ENCODE assay signal across 11 cellular contexts in the genomic region with DNA sequence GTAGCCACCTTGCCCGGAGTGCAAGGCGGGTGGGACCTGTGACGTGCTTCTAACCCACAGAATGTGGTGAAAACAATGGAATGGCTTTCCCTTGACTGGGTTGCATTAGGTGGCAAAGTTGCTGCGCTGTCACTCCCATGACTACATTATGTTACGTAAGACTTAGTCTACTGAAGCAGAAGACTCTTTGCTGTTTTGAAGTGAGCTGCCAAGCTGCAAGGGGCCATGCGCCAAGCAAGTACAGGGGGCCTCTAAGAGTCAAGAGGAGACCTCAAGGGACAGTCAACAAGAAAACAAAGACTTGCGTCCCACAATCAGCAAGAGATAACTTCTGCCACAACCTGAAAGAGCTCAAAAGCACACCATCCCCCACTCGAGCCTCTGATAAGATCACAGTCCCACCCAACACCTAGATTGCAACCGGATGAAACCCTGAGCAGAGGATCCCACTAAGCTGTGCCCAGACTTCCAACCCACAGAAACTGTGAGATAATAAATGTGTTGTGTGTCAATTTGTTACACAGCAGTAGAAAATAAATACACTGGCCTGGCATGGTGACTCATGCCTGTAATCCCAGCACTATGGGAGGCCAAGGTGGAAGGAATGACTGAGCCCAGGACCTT. TPM values are rescaled to one million over a fixed set of nuclear protein-coding genes. Genes with fewer than 3 reads are reported as not detected.
A peak's percentile ranks its signal among the peaks of the same experiment; 100 is the strongest.
DNase-seq lines count a peak whose midpoint lies in the region; ATAC-seq lines count a peak whose summit lies in the region.
"Had no signal": no experiment of that assay in that cellular context is flagged by ENCODE, and none has a peak within 500 bp of the region (broad histone marks: within the 10 kb centered on the region; RNA-seq: fewer than 3 reads in every experiment).

No MANE protein-coding gene starts in this region.

- H3K27me3 ChIP-seq in ACC112 (ENCODE audit: insufficient read depth, low read length): no peaks in the 10 kb centered on the region

- H3K9me3 Mint-ChIP-seq in activated naive CD8-positive, alpha-beta T cell treated with anti-CD3 and anti-CD28 coated beads, Interleukin-2, amount 50 U/mL, for 24 hours: no peaks in the 10 kb centered on the region
- H3K9me3 Mint-ChIP-seq: nephron had no signal

- peak overlapping the region; percentile 82 for H3K27ac ChIP-seq in ACC112 (ENCODE audit: low read depth, low read length)

- H3K4me1 ChIP-seq in ACC112 (ENCODE audit: control insufficient read depth, insufficient read depth, low read length, unreplicated experiment): peaks cover 48% of the 10 kb centered on the region

- DNase-seq in Jurkat, Clone E6-1 (ENCODE audit: low read depth, low spot score): peak; percentile 79
- DNase-seq in activated naive CD8-positive, alpha-beta T cell treated with anti-CD3 and anti-CD28 coated beads, Interleukin-2, amount 50 U/mL, for 24 hours: no peak
- DNase-seq in kidney tubule cell (ENCODE audit: low spot score): peak; percentile 52
- DNase-seq: C1 segment of cervical spinal cord had no signal

- H3K36me3 ChIP-seq in ACC112 (ENCODE audit: insufficient read depth, low read length): no peaks in the 10 kb centered on the region

- peak overlapping the region; percentile 24 for H3K4me3 Mint-ChIP-seq in activated naive CD8-positive, alpha-beta T cell treated with anti-CD3 and anti-CD28 coated beads, Interleukin-2, amount 50 U/mL, for 24 hours
- H3K4me3 Mint-ChIP-seq: nephron had no signal

- H3K27me3 Mint-ChIP-seq in activated naive CD8-positive, alpha-beta T cell treated with anti-CD3 and anti-CD28 coated beads, Interleukin-2, amount 50 U/mL, for 24 hours: no peaks in the 10 kb centered on the region

- peaks cover 19% of the 10 kb centered on the region for H3K36me3 Mint-ChIP-seq in activated naive CD8-positive, alpha-beta T cell treated with anti-CD3 and anti-CD28 coated beads, Interleukin-2, amount 50 U/mL, for 24 hours (ENCODE audit: low read depth)

- peak overlapping the region; percentile 67 for H3K27ac Mint-ChIP-seq in activated naive CD8-positive, alpha-beta T cell treated with anti-CD3 and anti-CD28 coated beads, Interleukin-2, amount 50 U/mL, for 24 hours
- H3K27ac Mint-ChIP-seq: nephron had no signal

- peaks cover 89% of the 10 kb centered on the region for H3K4me1 Mint-ChIP-seq in activated naive CD8-positive, alpha-beta T cell treated with anti-CD3 and anti-CD28 coated beads, Interleukin-2, amount 50 U/mL, for 24 hours

- H3K79me2 ChIP-seq in ACC112 (ENCODE audit: control insufficient read depth, insufficient read depth, low read length, unreplicated experiment): peaks cover 99% of the 10 kb centered on the region

- peak; percentile 27 for ATAC-seq in activated naive CD8-positive, alpha-beta T cell treated with anti-CD3 and anti-CD28 coated beads, Interleukin-2, amount 50 U/mL, for 24 hours
- ATAC-seq in HG03354 (IDR thresholded peaks at IDR 0.05; ENCODE audit: poor library complexity, severe bottlenecking, unreplicated experiment) (no peak), HG02938 (IDR thresholded peaks at IDR 0.05; ENCODE audit: unreplicated experiment) (no peak), GM21717 (IDR thresholded peaks at IDR 0.05; ENCODE audit: unreplicated experiment) (no peak), HG03039 (IDR thresholded peaks at IDR 0.05; ENCODE audit: unreplicated experiment) (no peak)
- ATAC-seq: activated CD4-positive, CD25-positive, alpha-beta regulatory T cell treated with anti-CD3 and anti-CD28 coated beads, Interleukin-2, amount 50 U/mL, for 24 hours had no signal

- H2AFZ ChIP-seq in ACC112 (ENCODE audit: low read length, unreplicated experiment): no peak overlapping the region

- peak overlapping the region; percentile 43; the same call in 1 of the 2 replicates for H3K4me3 ChIP-seq in ACC112 (ENCODE audit: low read depth, low read length)
- H3K4me3 ChIP-seq in Jurkat, Clone E6-1 (ENCODE audit: low read length): no peak overlapping the region

RNA-seq across cellular contexts. Expression of a gene that starts 16.5 kb away (rescaled TPM):
- polyA plus RNA-seq in Jurkat, Clone E6-1 (2012; ENCODE audit: insufficient read depth, insufficient read length): 94.5 TPM

RNA-seq across cellular contexts. Expression of a gene that starts 34.3 kb away (rescaled TPM):
- polyA plus RNA-seq in Jurkat, Clone E6-1 (2012; ENCODE audit: insufficient read depth, insufficient read length): 73.9 TPM
